In genomic region chr1:19007491-19008441, GRCh38 we compare ENCODE assay signal across 20 cellular contexts. TPM values are rescaled to one million over a fixed set of nuclear protein-coding genes. Genes with fewer than 3 reads are reported as not detected.
DNase-seq lines count a peak whose midpoint lies in the region; ATAC-seq, FAIRE-seq and TF ChIP-seq lines count a peak whose summit lies in the region.
"Had no signal": no experiment of that assay in that cellular context is flagged by ENCODE, and none has a peak within 500 bp of the region (broad histone marks: within the 10 kb centered on the region; RNA-seq: fewer than 3 reads in every experiment).

No MANE protein-coding gene starts in this region.

- peaks cover 3% of the 10 kb centered on the region for H3K36me3 Mint-ChIP-seq in activated CD4-positive, alpha-beta T cell treated with anti-CD3 and anti-CD28 coated beads for 36 hours (ENCODE audit: low read depth)
- H3K36me3 Mint-ChIP-seq: CD4-positive, CD25-positive, alpha-beta regulatory T cell had no signal

- CTCF ChIA-PET in activated CD4-positive, alpha-beta T cell treated with anti-CD3 and anti-CD28 coated beads for 36 hours (lab: Charles Lee), result interaction anchor here (0.6 to 0.7 kb wide), 2 partner anchors 100 to 1267 kb away, joined by 3 read pairs; no protein-coding TSS in a partner anchor

- H3K4me3 Mint-ChIP-seq in activated CD4-positive, alpha-beta T cell treated with anti-CD3 and anti-CD28 coated beads for 36 hours, result no peak overlapping the region
- H3K4me3 Mint-ChIP-seq: CD4-positive, CD25-positive, alpha-beta regulatory T cell had no signal

- H3K27me3 Mint-ChIP-seq in activated CD4-positive, alpha-beta T cell treated with anti-CD3 and anti-CD28 coated beads for 36 hours, result peaks cover 8% of the 10 kb centered on the region

- no peaks in the 10 kb centered on the region for H3K9me3 Mint-ChIP-seq in activated CD4-positive, alpha-beta T cell treated with anti-CD3 and anti-CD28 coated beads for 36 hours (ENCODE audit: low read depth)

- TF ChIP-seq CTCF in bronchial epithelial cell (IDR thresholded peaks at IDR 0.05; ENCODE audit: insufficient read depth, low read length, severe bottlenecking) (no peak), prostate gland (IDR thresholded peaks at IDR 0.05) (no peak)

- H3K27me3 ChIP-seq in bronchial epithelial cell (ENCODE audit: control insufficient read depth, insufficient read depth, low read length) (no peaks in the 10 kb centered on the region), prostate gland (replicated peaks; ENCODE audit: insufficient read depth) (no peaks in the 10 kb centered on the region), aorta (ENCODE audit: control insufficient read depth in 1 of 2, insufficient read depth in 2 of 2, low read length in 1 of 2) (no peaks in the 10 kb centered on the region)
- H3K27me3 ChIP-seq: foreskin keratinocyte had no signal

- intact Hi-C loops in activated CD4-positive, alpha-beta T cell treated with anti-CD3 and anti-CD28 coated beads for 36 hours (cut with DNase I, micrococcal nuclease), result no loop called here
- intact Hi-C loops in prostate gland (cut with DNase I) (loop anchor here (5.0 kb wide), 1 partner anchor 85 kb away; no protein-coding TSS in a partner anchor), aorta (cut with DNase I) (no loop called here)

- POLR2A ChIA-PET in activated CD4-positive, alpha-beta T cell treated with anti-CD3 and anti-CD28 coated beads for 36 hours (lab: Charles Lee), result no interaction called here

- peak overlapping the region; percentile 45 for H3K27ac Mint-ChIP-seq in activated CD4-positive, alpha-beta T cell treated with anti-CD3 and anti-CD28 coated beads for 36 hours

- H3K4me1 ChIP-seq in prostate gland (replicated peaks), result peaks cover 20% of the 10 kb centered on the region
- peaks cover 2 to 4% of the 10 kb centered on the region in 2 donors for H3K4me1 ChIP-seq in aorta (ENCODE audit: control insufficient read depth in 1 of 2, insufficient read depth in 2 of 2, low read length in 2 of 2)

- no peak for TF ChIP-seq POLR2A in prostate gland (IDR thresholded peaks at IDR 0.05)

- FAIRE-seq in bronchial epithelial cell (lab: Jason Lieb, UNC), result peak; percentile 83
- FAIRE-seq: colon, urothelium cell line had no signal

- H3K27ac ChIP-seq in prostate gland, result peak overlapping the region in 1 of 2 donors; percentile 13
- H3K27ac ChIP-seq in aorta (ENCODE audit: low read depth in 1 of 2, low read length in 2 of 2), result no peak overlapping the region
- H3K27ac ChIP-seq: foreskin keratinocyte, left ventricle myocardium inferior, SK-N-MC had no signal

- in situ Hi-C loops in ACHN (cut with HindIII; ENCODE audit: low pct_ligation_motif_present, low pct_unique_long_range_greater_than_20kb, low sequenced_read_pairs), result no loop called here

- no peak overlapping the region for H3K4me3 ChIP-seq in bronchial epithelial cell (ENCODE audit: low read depth, low read length)
- H3K4me3 ChIP-seq in prostate gland, result no peak overlapping the region
- H3K4me3 ChIP-seq in aorta (ENCODE audit: low read length in 2 of 2), result no peak overlapping the region
- H3K4me3 ChIP-seq: left ventricle myocardium inferior, SK-N-MC had no signal

- no peak for ATAC-seq in activated CD4-positive, alpha-beta T cell treated with anti-CD3 and anti-CD28 coated beads for 36 hours
- no peak for ATAC-seq in aorta (ENCODE audit: low FRiP score)
- ATAC-seq: foreskin keratinocyte had no signal

- no peaks in the 10 kb centered on the region for H3K36me3 ChIP-seq in bronchial epithelial cell (ENCODE audit: control insufficient read depth, insufficient read depth, low read length)
- no peaks in the 10 kb centered on the region for H3K36me3 ChIP-seq in prostate gland
- no peaks in the 10 kb centered on the region for H3K36me3 ChIP-seq in aorta (ENCODE audit: control insufficient read depth in 1 of 2, insufficient read depth in 2 of 2, low read length in 1 of 2)
- H3K36me3 ChIP-seq: left ventricle myocardium inferior had no signal

- H3K9me3 ChIP-seq in prostate gland (no peaks in the 10 kb centered on the region), aorta (ENCODE audit: control insufficient read depth, low read length) (no peaks in the 10 kb centered on the region)
- H3K9me3 ChIP-seq: left ventricle myocardium inferior had no signal

- DNase-seq in activated CD4-positive, alpha-beta T cell treated with anti-CD3 and anti-CD28 coated beads for 36 hours, result no peak
- no peak for DNase-seq in activated CD4-positive, alpha-beta T cell treated with anti-CD3 and anti-CD28 coated beads, Interleukin-2, amount 50 U/mL, for 4 hours
- DNase-seq in NCI-H1092 treated with DMSO at 0.1 percent for 48 hours (lab: John Stamatoyannopoulos, UW) (peak; percentile 93), bronchial epithelial cell (ENCODE audit: low read depth) (no peak), prostate gland (ENCODE audit: low spot score) (peak; percentile 3), putamen (ENCODE audit: low spot score) (no peak), aorta (no peak), ACHN (no peak)
- DNase-seq: activated gamma-delta T cell; anterior cingulate cortex; CD4-positive, CD25-positive, alpha-beta regulatory T cell; foreskin keratinocyte; left ventricle myocardium inferior; NCI-H1694; posterior cingulate gyrus; stimulated activated CD4-positive, alpha-beta T cell treated with anti-CD3 and anti-CD28 coated beads, Interleukin-12 subunit alpha, Interleukin-12 subunit beta, amount 100 ng/mL, for 4 hours; stimulated activated naive CD4-positive, alpha-beta T cell treated with Interleukin-2 at 50 U/mL for 16 hours had no signal

- WGBS in prostate gland, result 77% methylated on average over 11 of the region's 11 CpGs
- 91 to 95% methylated on average over 11 of the region's 11 CpGs for WGBS in aorta, 2 donors

- H3K4me1 Mint-ChIP-seq in activated CD4-positive, alpha-beta T cell treated with anti-CD3 and anti-CD28 coated beads for 36 hours, result peaks cover 54% of the 10 kb centered on the region

RNA-seq across cellular contexts. Expression of gene IFFO2, which starts 51.3 kb away (rescaled TPM):
- total RNA-seq in activated CD4-positive, alpha-beta T cell treated with anti-CD3 and anti-CD28 coated beads for 36 hours, result 10 to 100 TPM; 48.3 to 62.7 TPM
- total RNA-seq in bronchial epithelial cell, result 11.8 and 26.0 TPM in 2 replicates
- 10 to 100 TPM; 13.6 to 20.4 TPM for total RNA-seq in prostate gland
- total RNA-seq in aorta, result 10 to 100 TPM; 21.5 to 34.7 TPM
- 1 to 10 TPM; 3.9 to 5.4 TPM for polyA plus RNA-seq in aorta

Comparison
In these comparisons a context has a peak if more than half of its experiments do, and no peak if none do; other contexts are left out.
1. DNase-seq: peak in NCI-H1092 treated with DMSO at 0.1 percent for 48 hours (single experiment) and prostate gland (single experiment); none in activated CD4-positive, alpha-beta T cell treated with anti-CD3 and anti-CD28 coated beads for 36 hours (single experiment), activated CD4-positive, alpha-beta T cell treated with anti-CD3 and anti-CD28 coated beads, Interleukin-2, amount 50 U/mL, for 4 hours (0 of 2), bronchial epithelial cell (single experiment), putamen (single experiment), aorta (0 of 2) and ACHN (single experiment).